11 cellular contexts compared by ENCODE assay signal in genomic region chr14:69042309-69043006, GRCh38.
DNase-seq lines count a peak whose midpoint lies in the region; ATAC-seq, FAIRE-seq and TF ChIP-seq lines count a peak whose summit lies in the region.
"Had no signal": no experiment of that assay in that cellular context is flagged by ENCODE, and none has a peak within 500 bp of the region (broad histone marks: within the 10 kb centered on the region; RNA-seq: fewer than 3 reads in every experiment).

No MANE protein-coding gene starts in this region.

- WGBS in liver: 42% methylated on average over 5 of the region's 5 CpGs
- WGBS in smooth muscle cell (ENCODE audit: low lambda C conversion rate): 75% methylated on average over 5 of the region's 5 CpGs

- H3K9me3 ChIP-seq in astrocyte (ENCODE audit: insufficient read depth, low read depth, low read length) (no peaks in the 10 kb centered on the region), liver (ENCODE audit: control insufficient read depth in 4 of 4, low read length in 3 of 4) (no peaks in the 10 kb centered on the region), smooth muscle cell (replicated peaks; ENCODE audit: low read depth) (no peaks in the 10 kb centered on the region), HAP-1 (no peaks in the 10 kb centered on the region)

- peak overlapping the region; percentile 50 for H3K4me3 Mint-ChIP-seq in astrocyte (ENCODE audit: unreplicated experiment)
- H3K4me3 Mint-ChIP-seq: activated CD4-positive, alpha-beta memory T cell treated with anti-CD3 and anti-CD28 coated beads, Interleukin-2, amount 10 ng/mL, durations not matched to agents 7 days and 5 days; activated T-helper 17 cell treated with anti-CD3 and anti-CD28 coated beads, Interleukin-2, amount 50 U/mL, for 72 hours had no signal

- no peaks in the 10 kb centered on the region for H3K27me3 Mint-ChIP-seq in astrocyte (ENCODE audit: low read depth, unreplicated experiment)

- in situ Hi-C loops in HAP-1 (cut with MboI; ENCODE audit: low sequenced_read_pairs): no loop called here

- peaks cover 69% of the 10 kb centered on the region for H3K4me1 Mint-ChIP-seq in astrocyte (ENCODE audit: low read depth, unreplicated experiment)
- H3K4me1 Mint-ChIP-seq: activated CD4-positive, alpha-beta memory T cell treated with anti-CD3 and anti-CD28 coated beads, Interleukin-2, amount 10 ng/mL, durations not matched to agents 7 days and 5 days; activated T-helper 17 cell treated with anti-CD3 and anti-CD28 coated beads, Interleukin-2, amount 50 U/mL, for 72 hours had no signal

- no peak overlapping the region for H3K27ac Mint-ChIP-seq in astrocyte (ENCODE audit: unreplicated experiment)
- H3K27ac Mint-ChIP-seq: activated CD4-positive, alpha-beta memory T cell treated with anti-CD3 and anti-CD28 coated beads, Interleukin-2, amount 10 ng/mL, durations not matched to agents 7 days and 5 days; activated T-helper 17 cell treated with anti-CD3 and anti-CD28 coated beads, Interleukin-2, amount 50 U/mL, for 72 hours had no signal

- H3K4me1 ChIP-seq in astrocyte (ENCODE audit: insufficient read depth, low read length): peaks cover 71% of the 10 kb centered on the region
- peaks cover 0 to 21% (median 11%) of the 10 kb centered on the region in 4 donors for H3K4me1 ChIP-seq in liver (ENCODE audit: control insufficient read depth in 4 of 4, insufficient read depth in 4 of 4, low read length in 3 of 4)
- peaks cover 51% of the 10 kb centered on the region for H3K4me1 ChIP-seq in smooth muscle cell (ENCODE audit: low read depth)
- H3K4me1 ChIP-seq in HAP-1: peaks cover 9% of the 10 kb centered on the region

- H2AFZ ChIP-seq in astrocyte (ENCODE audit: low read depth, low read length) (no peak overlapping the region), smooth muscle cell (ENCODE audit: low read depth) (no peak overlapping the region)

- H3K4me3 ChIP-seq in HL-60 (replicated peaks; ENCODE audit: insufficient read depth, low read length): no peak overlapping the region
- no peak overlapping the region for H3K4me3 ChIP-seq in astrocyte (ENCODE audit: insufficient read depth, low read depth, low read length)
- H3K4me3 ChIP-seq in liver (ENCODE audit: low read depth in 1 of 3, low read length in 3 of 3): peak overlapping the region in 1 of 3 donors; percentile 5
- no peak overlapping the region for H3K4me3 ChIP-seq in smooth muscle cell
- no peak overlapping the region for H3K4me3 ChIP-seq in HAP-1

- H3K9ac ChIP-seq in astrocyte (ENCODE audit: low read length): no peak overlapping the region
- H3K9ac ChIP-seq in liver (ENCODE audit: low read depth in 1 of 2, low read length in 2 of 2): no peak overlapping the region
- H3K9ac ChIP-seq in smooth muscle cell (ENCODE audit: low read depth): no peak overlapping the region

- H3K36me3 ChIP-seq in astrocyte (ENCODE audit: insufficient read depth, low read length) (no peaks in the 10 kb centered on the region), liver (ENCODE audit: control insufficient read depth in 4 of 4, insufficient read depth in 3 of 4, low read depth in 1 of 4, low read length in 3 of 4) (no peaks in the 10 kb centered on the region), smooth muscle cell (ENCODE audit: low read depth) (no peaks in the 10 kb centered on the region), HAP-1 (replicated peaks) (no peaks in the 10 kb centered on the region)

- TF ChIP-seq RAD21 in liver (IDR thresholded peaks at IDR 0.05): no peak

- ATAC-seq in GM18868 (IDR thresholded peaks at IDR 0.05; ENCODE audit: unreplicated experiment) (no peak), HG02759 (IDR thresholded peaks at IDR 0.05; ENCODE audit: unreplicated experiment) (no peak), HG03135 (IDR thresholded peaks at IDR 0.05; ENCODE audit: unreplicated experiment) (no peak)
- ATAC-seq: activated T-helper 17 cell treated with anti-CD3 and anti-CD28 coated beads, Interleukin-2, amount 50 U/mL, for 72 hours had no signal

- H3K79me2 ChIP-seq in astrocyte (ENCODE audit: insufficient read depth, low read length) (no peaks in the 10 kb centered on the region), smooth muscle cell (ENCODE audit: low read depth) (no peaks in the 10 kb centered on the region)

- peaks cover 47% of the 10 kb centered on the region for H3F3A ChIP-seq in smooth muscle cell (ENCODE audit: low read depth)

- peaks cover 7% of the 10 kb centered on the region for H3K36me3 Mint-ChIP-seq in astrocyte (ENCODE audit: low read depth, unreplicated experiment)

- no peaks in the 10 kb centered on the region for H3K9me3 Mint-ChIP-seq in astrocyte (ENCODE audit: unreplicated experiment)
- H3K9me3 Mint-ChIP-seq: activated CD4-positive, alpha-beta memory T cell treated with anti-CD3 and anti-CD28 coated beads, Interleukin-2, amount 10 ng/mL, durations not matched to agents 7 days and 5 days; activated T-helper 17 cell treated with anti-CD3 and anti-CD28 coated beads, Interleukin-2, amount 50 U/mL, for 72 hours had no signal

- H3K4me2 ChIP-seq in astrocyte (ENCODE audit: low read length): no peak overlapping the region
- peak overlapping the region; percentile 55 for H3K4me2 ChIP-seq in smooth muscle cell

- no peak for FAIRE-seq in astrocyte (lab: Jason Lieb, UNC)

- H3K27ac ChIP-seq in HL-60 (replicated peaks): peak overlapping the region; percentile 79
- no peak overlapping the region for H3K27ac ChIP-seq in astrocyte (ENCODE audit: low read depth, low read length)
- peak overlapping the region; percentile 55 to 57 for H3K27ac ChIP-seq in liver (ENCODE audit: low read depth in 1 of 2, low read length in 2 of 2)
- H3K27ac ChIP-seq in smooth muscle cell (ENCODE audit: low read depth): peak overlapping the region; percentile 95

- TF ChIP-seq CTCF in HL-60 (IDR thresholded peaks at IDR 0.05; ENCODE audit: insufficient read depth, low read length) (no peak), astrocyte (IDR thresholded peaks at IDR 0.05; ENCODE audit: insufficient read depth, low read depth, low read length) (no peak), liver (IDR thresholded peaks at IDR 0.05; ENCODE audit: low read depth, low read length, missing input control) (no peak), smooth muscle cell (IDR thresholded peaks at IDR 0.05; ENCODE audit: borderline replicate concordance, insufficient read depth, poor library complexity, severe bottlenecking) (no peak)

- no peaks in the 10 kb centered on the region for H4K20me1 ChIP-seq in astrocyte (ENCODE audit: insufficient read depth, low read length)
- H4K20me1 ChIP-seq in smooth muscle cell (ENCODE audit: low read depth): no peaks in the 10 kb centered on the region

- H3K27me3 ChIP-seq in HL-60 (ENCODE audit: insufficient read depth, poor library complexity, severe bottlenecking) (no peaks in the 10 kb centered on the region), astrocyte (ENCODE audit: insufficient read depth, low read length) (no peaks in the 10 kb centered on the region), liver (ENCODE audit: control insufficient read depth in 4 of 4, insufficient read depth in 4 of 4, low read length in 3 of 4) (no peaks in the 10 kb centered on the region), smooth muscle cell (ENCODE audit: low read depth) (no peaks in the 10 kb centered on the region), HAP-1 (ENCODE audit: low read depth) (peaks cover 7% of the 10 kb centered on the region; the same call in 1 of the 2 replicates)

- DNase-seq in HL-60 (ENCODE audit: low read depth in 1 of 2, low spot score in 1 of 2): no peak
- no peak for DNase-seq in astrocyte (ENCODE audit: low read depth)
- no peak for DNase-seq in smooth muscle cell (lab: John Stamatoyannopoulos, UW; ENCODE audit: unreplicated experiment)
- DNase-seq in HAP-1 (ENCODE audit: low spot score in 2 of 2): no peak
- DNase-seq: activated CD4-positive, alpha-beta memory T cell treated with anti-CD3 and anti-CD28 coated beads, Interleukin-2, amount 10 ng/mL, durations not matched to agents 7 days and 5 days; DMS79 treated with DMSO at 0.1 percent for 48 hours had no signal

TF ChIP-seq in liver, 16 proteins besides CTCF, POLR2A, EP300 and RAD21 (continues in another document):
- TF ChIP-seq FOXA2 (IDR thresholded peaks at IDR 0.05): no peak
- TF ChIP-seq HNF4A (conservative IDR thresholded peaks at IDR 0.05): no peak
- no peak for TF ChIP-seq NR2F2 (IDR thresholded peaks at IDR 0.05)
- TF ChIP-seq RXRA (IDR thresholded peaks at IDR 0.05): no peak
- no peak for TF ChIP-seq EGR1 (IDR thresholded peaks at IDR 0.05; ENCODE audit: low read depth in 2 of 2)
- no peak for TF ChIP-seq TAF1 (conservative IDR thresholded peaks at IDR 0.05)
- TF ChIP-seq REST (IDR thresholded peaks at IDR 0.05): no peak
- no peak for TF ChIP-seq MAX (IDR thresholded peaks at IDR 0.05)
- TF ChIP-seq HNF4G (IDR thresholded peaks at IDR 0.05): no peak
- no peak for TF ChIP-seq ATF3 (IDR thresholded peaks at IDR 0.05)
